Comparison of ENCODE assay signal across 30 cellular contexts in genomic region chr9:15377625-15378252, GRCh38. TPM values are rescaled to one million over a fixed set of nuclear protein-coding genes. Genes with fewer than 3 reads are reported as not detected.
DNase-seq lines count a peak whose midpoint lies in the region; FAIRE-seq and TF ChIP-seq lines count a peak whose summit lies in the region.
"Had no signal": no experiment of that assay in that cellular context is flagged by ENCODE, and none has a peak within 500 bp of the region (broad histone marks: within the 10 kb centered on the region; RNA-seq: fewer than 3 reads in every experiment).

No MANE protein-coding gene starts in this region.

- H3K4me1 Mint-ChIP-seq in osteocyte (ENCODE audit: unreplicated experiment), result peaks cover 50% of the 10 kb centered on the region
- H3K4me1 Mint-ChIP-seq: activated CD4-positive, alpha-beta memory T cell treated with anti-CD3 and anti-CD28 coated beads, Interleukin-2, amount 10 ng/mL, durations not matched to agents 7 days and 5 days; CD4-positive, CD25-positive, alpha-beta regulatory T cell had no signal

- H3K27me3 ChIP-seq in ascending aorta, result no peaks in the 10 kb centered on the region
- H3K27me3 ChIP-seq: colonic mucosa, hepatocyte, neural progenitor cell, right atrium auricular region, spleen had no signal

- H3K9me3 Mint-ChIP-seq in osteocyte (ENCODE audit: unreplicated experiment), result peaks cover 6% of the 10 kb centered on the region
- H3K9me3 Mint-ChIP-seq: activated CD4-positive, alpha-beta memory T cell treated with anti-CD3 and anti-CD28 coated beads, Interleukin-2, amount 10 ng/mL, durations not matched to agents 7 days and 5 days; activated T-helper 1 cell treated with anti-CD3 and anti-CD28 coated beads, Interleukin-12 subunit alpha, Interleukin-12 subunit beta, Interleukin-2, Interleukin-4 antibody, amounts not matched to agents 30 ng/mL and 10 ng/mL and 1 ng/mL, durations not matched to agents 14 hours and 24 hours and 36 hours; effector memory CD8-positive, alpha-beta T cell had no signal

- no peak for FAIRE-seq in D721Med (lab: Jason Lieb, UNC)
- FAIRE-seq: GM19239 had no signal

- H3K36me3 ChIP-seq in ascending aorta, result no peaks in the 10 kb centered on the region
- H3K36me3 ChIP-seq: colonic mucosa, neural progenitor cell, right atrium auricular region, spleen had no signal

- TF ChIP-seq CTCF in ascending aorta (IDR thresholded peaks at IDR 0.05), result no peak
- no peak for TF ChIP-seq CTCF in osteocyte (IDR thresholded peaks at IDR 0.05)
- TF ChIP-seq CTCF in D721Med (IDR thresholded peaks at IDR 0.05; ENCODE audit: insufficient read depth, missing control alignments), result no peak

- peaks cover 3% of the 10 kb centered on the region for H3K36me3 Mint-ChIP-seq in osteocyte (ENCODE audit: unreplicated experiment)
- H3K36me3 Mint-ChIP-seq: IgD-negative memory B cell, neural progenitor cell had no signal

- peak overlapping the region; percentile 31 for H3K4me3 Mint-ChIP-seq in osteocyte (ENCODE audit: unreplicated experiment)
- H3K4me3 Mint-ChIP-seq: activated CD4-positive, alpha-beta memory T cell treated with anti-CD3 and anti-CD28 coated beads, Interleukin-2, amount 10 ng/mL, durations not matched to agents 7 days and 5 days; activated T-helper 1 cell treated with anti-CD3 and anti-CD28 coated beads, Interleukin-12 subunit alpha, Interleukin-12 subunit beta, Interleukin-2, Interleukin-4 antibody, amounts not matched to agents 30 ng/mL and 10 ng/mL and 1 ng/mL, durations not matched to agents 14 hours and 24 hours and 36 hours; CD4-positive, CD25-positive, alpha-beta regulatory T cell; effector memory CD8-positive, alpha-beta T cell; IgD-negative memory B cell; neural progenitor cell had no signal

- intact Hi-C loops in ascending aorta (cut with DNase I), result no loop called here

- H3K27ac ChIP-seq in ascending aorta, result peak overlapping the region; percentile 42 to 62
- H3K27ac ChIP-seq: 22Rv1, colonic mucosa, hepatocyte, neural progenitor cell, spleen had no signal

- DNase-seq in SIG-M5 treated with dmso at 0.1 percent for 504 hours (lab: John Stamatoyannopoulos, UW; ENCODE audit: unreplicated experiment) (peak; percentile 4), SIG-M5 (lab: John Stamatoyannopoulos, UW) (no peak), ascending aorta (ENCODE audit: low spot score in 2 of 2) (no peak), fibroblast of gingiva (ENCODE audit: low read depth) (peak; percentile 8), osteocyte (ENCODE audit: extremely low spot score, unreplicated experiment) (no peak), D721Med (ENCODE audit: insufficient read length, low spot score) (no peak), UCSD-AML1 (lab: John Stamatoyannopoulos, UW; ENCODE audit: unreplicated experiment) (no peak)
- DNase-seq in effector CD8-positive, alpha-beta T cell (lab: John Stamatoyannopoulos, UW), result no peak
- DNase-seq: activated CD4-positive, alpha-beta memory T cell treated with anti-CD3 and anti-CD28 coated beads, Interleukin-2, amount 10 ng/mL, durations not matched to agents 7 days and 5 days; activated CD8-positive, alpha-beta memory T cell treated with anti-CD3 and anti-CD28 coated beads, Interleukin-2, amount 50 U/mL, for 4 hours; activated naive CD4-positive, alpha-beta T cell treated with Interleukin-2 at 50 U/mL for 16 hours; amygdala; CD4-positive, CD25-positive, alpha-beta regulatory T cell; colonic mucosa; DND-41; effector memory CD8-positive, alpha-beta T cell; NCI-H146; NCI-H345; SHP77 treated with DMSO at 0.1 percent for 48 hours; spleen; stimulated activated CD4-positive, alpha-beta T cell treated with anti-CD3 and anti-CD28 coated beads, Interleukin-2, amount 100 ng/mL, for 24 hours; stimulated activated naive CD8-positive, alpha-beta T cell treated with anti-CD3 and anti-CD28 coated beads, Interleukin-15, Interleukin-2, amounts not matched to agents 100 U/mL and 50 U/mL, for 24 hours had no signal

- peaks cover 0 to 5% of the 10 kb centered on the region in 2 donors for H3K4me1 ChIP-seq in ascending aorta
- H3K4me1 ChIP-seq: neural progenitor cell, right atrium auricular region, spleen had no signal

- peaks cover 7% of the 10 kb centered on the region for H3K27me3 Mint-ChIP-seq in osteocyte (ENCODE audit: unreplicated experiment)

- peak overlapping the region; percentile 95 for H3K27ac Mint-ChIP-seq in osteocyte (ENCODE audit: unreplicated experiment)
- H3K27ac Mint-ChIP-seq: activated CD4-positive, alpha-beta memory T cell treated with anti-CD3 and anti-CD28 coated beads, Interleukin-2, amount 10 ng/mL, durations not matched to agents 7 days and 5 days; activated T-helper 1 cell treated with anti-CD3 and anti-CD28 coated beads, Interleukin-12 subunit alpha, Interleukin-12 subunit beta, Interleukin-2, Interleukin-4 antibody, amounts not matched to agents 30 ng/mL and 10 ng/mL and 1 ng/mL, durations not matched to agents 14 hours and 24 hours and 36 hours; CD4-positive, CD25-positive, alpha-beta regulatory T cell; effector memory CD8-positive, alpha-beta T cell; IgD-negative memory B cell; neural progenitor cell had no signal

- no peak overlapping the region for H3K4me3 ChIP-seq in ascending aorta
- H3K4me3 ChIP-seq: colonic mucosa, hepatocyte, lung, neural progenitor cell, right atrium auricular region, spleen had no signal

- H3K9me3 ChIP-seq in ascending aorta, result no peaks in the 10 kb centered on the region
- H3K9me3 ChIP-seq: colonic mucosa, right atrium auricular region had no signal

RNA-seq across cellular contexts. Expression of gene SNAPC3, which starts 44.9 kb away (rescaled TPM):
- total RNA-seq in ascending aorta, result 8.8 TPM
- 36.1 and 38.3 TPM in 2 replicates for total RNA-seq in osteocyte

Comparison
In these comparisons a context has a peak if more than half of its experiments do, and no peak if none do; other contexts are left out.
1. DNase-seq: peak in SIG-M5 treated with dmso at 0.1 percent for 504 hours (single experiment) and fibroblast of gingiva (single experiment); none in SIG-M5 (single experiment), ascending aorta (0 of 2), osteocyte (single experiment), D721Med (single experiment), UCSD-AML1 (single experiment) and effector CD8-positive, alpha-beta T cell (single experiment).